Comparison of ENCODE assay signal across 20 cellular contexts in genomic region chr17:48629411-48629759, GRCh38. TPM values are rescaled to one million over a fixed set of nuclear protein-coding genes. Genes with fewer than 3 reads are reported as not detected.
"Had no signal": no experiment of that assay in that cellular context is flagged by ENCODE, and none has a peak within 500 bp of the region (broad histone marks: within the 10 kb centered on the region; RNA-seq: fewer than 3 reads in every experiment).

No MANE protein-coding gene starts in this region.

- H3K9me3 ChIP-seq: heart right ventricle, tibial artery, uterus had no signal

- H3K36me3 Mint-ChIP-seq: WTC11 had no signal

- H3K4me3 Mint-ChIP-seq: activated CD4-positive, alpha-beta memory T cell treated with anti-CD3 and anti-CD28 coated beads, Interleukin-2, amount 10 ng/mL, durations not matched to agents 7 days and 5 days; activated CD4-positive, alpha-beta T cell treated with anti-CD3 and anti-CD28 coated beads for 36 hours; dendritic cell treated with granulocyte-macrophage colony-stimulating factor and Interleukin-4, amounts not matched to agents 40 ng/mL and 50 ng/mL, for 4 days; T-helper 2 cell treated with Interferon-gamma antibody and Interleukin-4, amounts not matched to agents 5 μg/mL and 100 μg/mL, for 36 hours; WTC11 had no signal

- H3K27ac ChIP-seq: esophagus muscularis mucosa, heart right ventricle, SK-N-MC, tibial artery, uterus had no signal

- H3K4me3 ChIP-seq: esophagus muscularis mucosa, heart right ventricle, SK-N-MC, tibial artery, uterus had no signal

- H3K9me3 Mint-ChIP-seq: activated CD4-positive, alpha-beta memory T cell treated with anti-CD3 and anti-CD28 coated beads, Interleukin-2, amount 10 ng/mL, durations not matched to agents 7 days and 5 days; dendritic cell treated with granulocyte-macrophage colony-stimulating factor and Interleukin-4, amounts not matched to agents 40 ng/mL and 50 ng/mL, for 4 days; T-helper 2 cell treated with Interferon-gamma antibody and Interleukin-4, amounts not matched to agents 5 μg/mL and 100 μg/mL, for 36 hours; WTC11 had no signal

- H3K27ac Mint-ChIP-seq: activated CD4-positive, alpha-beta memory T cell treated with anti-CD3 and anti-CD28 coated beads, Interleukin-2, amount 10 ng/mL, durations not matched to agents 7 days and 5 days; activated CD4-positive, alpha-beta T cell treated with anti-CD3 and anti-CD28 coated beads for 36 hours; dendritic cell treated with granulocyte-macrophage colony-stimulating factor and Interleukin-4, amounts not matched to agents 40 ng/mL and 50 ng/mL, for 4 days; naive B cell; T-helper 2 cell treated with Interferon-gamma antibody and Interleukin-4, amounts not matched to agents 5 μg/mL and 100 μg/mL, for 36 hours; WTC11 had no signal

- DNase-seq: activated CD4-positive, alpha-beta memory T cell treated with anti-CD3 and anti-CD28 coated beads, Interleukin-2, amount 10 ng/mL, durations not matched to agents 7 days and 5 days; activated CD4-positive, alpha-beta T cell treated with anti-CD3 and anti-CD28 coated beads for 36 hours; activated effector memory CD4-positive, alpha-beta T cell treated with Interleukin-2 at 50 U/mL for 16 hours; activated naive CD4-positive, alpha-beta T cell treated with anti-CD3 and anti-CD28 coated beads, Interleukin-2, amount 50 U/mL, for 16 hours; activated T-cell treated with anti-CD3 and anti-CD28 coated beads, Interleukin-2, amount 50 U/mL, for 48 hours; effector CD8-positive, alpha-beta T cell; heart right ventricle; naive B cell; nucleus accumbens; stimulated activated naive CD4-positive, alpha-beta T cell treated with Interleukin-2 at 50 U/mL for 16 hours; tibial artery; uterus had no signal

- H3K36me3 ChIP-seq: esophagus muscularis mucosa, heart right ventricle, tibial artery, uterus had no signal

RNA-seq across cellular contexts. Expression of gene HOXB9, which starts 3.2 kb away (rescaled TPM):
- total RNA-seq: esophagus muscularis mucosa, heart right ventricle, lung microvascular endothelial cell had no signal
- polyA plus RNA-seq: heart right ventricle had no signal

RNA-seq across cellular contexts. Expression of gene HOXB8, which starts 14.3 kb away (rescaled TPM):
- total RNA-seq: activated CD4-positive, alpha-beta memory T cell treated with anti-CD3 and anti-CD28 coated beads, Interleukin-2, amount 10 ng/mL, durations not matched to agents 7 days and 5 days; activated CD4-positive, alpha-beta T cell treated with anti-CD3 and anti-CD28 coated beads for 36 hours; astrocyte; cerebellum; esophagus muscularis mucosa; lung microvascular endothelial cell; WTC11 had no signal
- polyA plus RNA-seq: heart right ventricle had no signal

RNA-seq across cellular contexts. Expression of gene HOXB7, which starts 18.6 kb away (rescaled TPM):
- total RNA-seq: astrocyte, cerebellum, WTC11 had no signal

RNA-seq across cellular contexts. Expression of gene HOXB6, which starts 24.6 kb away (rescaled TPM):
- total RNA-seq: activated CD4-positive, alpha-beta T cell treated with anti-CD3 and anti-CD28 coated beads for 36 hours; astrocyte; cerebellum; WTC11 had no signal

RNA-seq across cellular contexts. Expression of gene HOXB5, which starts 35.8 kb away (rescaled TPM):
- total RNA-seq: activated CD4-positive, alpha-beta T cell treated with anti-CD3 and anti-CD28 coated beads for 36 hours; astrocyte; cerebellum; lung microvascular endothelial cell; WTC11 had no signal
